In genomic region chr1:170518185-170518834, GRCh38 we compare ENCODE assay signal across 24 cellular contexts.
"Had no signal": no experiment of that assay in that cellular context is flagged by ENCODE, and none has a peak within 500 bp of the region (broad histone marks: within the 10 kb centered on the region; RNA-seq: fewer than 3 reads in every experiment).

No MANE protein-coding gene starts in this region.

- H3K4me1 ChIP-seq: gastrocnemius medialis, prostate gland, sigmoid colon, upper lobe of right lung, uterus had no signal

- H3K36me3 ChIP-seq: gastrocnemius medialis, prostate gland, sigmoid colon, thoracic aorta, tibial nerve, upper lobe of right lung, uterus had no signal

- H3K9me3 ChIP-seq: gastrocnemius medialis, prostate gland, sigmoid colon, thoracic aorta, tibial nerve, upper lobe of right lung, uterus had no signal

- H3K27me3 ChIP-seq: gastrocnemius medialis, tibial nerve, upper lobe of right lung, uterus had no signal

- H3K4me3 ChIP-seq: gastrocnemius medialis, lung, prostate gland, sigmoid colon, thoracic aorta, tibial nerve, upper lobe of right lung, uterus had no signal

- DNase-seq: effector CD8-positive, alpha-beta T cell; endodermal cell; gastrocnemius medialis; head of caudate nucleus; mesenchymal stem cell; naive thymus-derived CD8-positive, alpha-beta T cell; nephron progenitor cell; nucleus accumbens; right cardiac atrium; sigmoid colon; stimulated activated CD4-positive, alpha-beta T cell treated with anti-CD3 and anti-CD28 coated beads, Interleukin-2, amount 100 ng/mL, for 24 hours; stimulated activated CD4-positive, alpha-beta T cell treated with anti-CD3 and anti-CD28 coated beads, Interleukin-4, amount 100 ng/mL, for 24 hours; stimulated activated naive CD4-positive, alpha-beta T cell treated with Interleukin-2 at 50 U/mL for 16 hours; substantia nigra; upper lobe of right lung; uterus had no signal

- ATAC-seq: esophagus mucosa; gastrocnemius medialis; left lobe of liver; naive thymus-derived CD8-positive, alpha-beta T cell; right cardiac atrium; stimulated activated effector memory CD8-positive, alpha-beta T cell treated with anti-CD3 and anti-CD28 coated beads, Interleukin-12 subunit alpha, Interleukin-12 subunit beta, amount 100 ng/mL, for 72 hours; upper lobe of right lung had no signal

- H3K27ac ChIP-seq: epithelial cell of prostate, gastrocnemius medialis, prostate gland, sigmoid colon, thoracic aorta, tibial nerve, upper lobe of right lung, uterus had no signal
